Comparison of ENCODE assay signal across 9 cellular contexts in the genomic region with DNA sequence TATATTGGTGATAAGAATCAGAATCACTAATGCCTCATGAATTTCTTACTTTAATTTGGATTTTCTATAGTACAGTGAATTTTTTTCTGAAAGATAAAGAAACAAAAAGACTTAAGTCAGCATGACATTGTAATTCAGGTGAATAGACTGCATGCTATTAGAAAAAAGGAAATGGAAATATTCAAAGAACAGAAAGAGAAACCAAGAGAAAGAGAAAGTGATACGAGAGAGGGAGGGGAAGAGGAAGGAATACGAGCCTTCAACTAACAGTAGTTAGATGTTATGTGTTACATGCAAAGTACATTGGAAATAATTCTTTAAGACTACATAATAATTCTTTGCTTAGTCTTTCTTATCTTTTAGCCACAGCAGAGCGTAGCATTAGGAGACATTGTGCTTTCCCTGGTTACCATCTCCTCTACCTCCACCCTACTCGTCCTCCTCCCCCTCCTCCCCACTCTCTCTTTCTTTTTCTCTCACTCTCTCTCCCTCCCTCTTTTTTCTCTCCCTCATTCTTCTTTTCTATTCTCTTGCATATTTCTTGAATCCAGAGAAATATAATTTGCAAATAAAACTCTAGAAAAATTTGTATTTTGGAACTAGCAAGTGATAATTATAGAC. TPM values are rescaled to one million over a fixed set of nuclear protein-coding genes. Genes with fewer than 3 reads are reported as not detected.
DNase-seq lines count a peak whose midpoint lies in the region; ATAC-seq and TF ChIP-seq lines count a peak whose summit lies in the region.
"Had no signal": no experiment of that assay in that cellular context is flagged by ENCODE, and none has a peak within 500 bp of the region (broad histone marks: within the 10 kb centered on the region; RNA-seq: fewer than 3 reads in every experiment).

No MANE protein-coding gene starts in this region.

- H3K4me1 ChIP-seq in SJSA1 (replicated peaks) (no peaks in the 10 kb centered on the region), gastrocnemius medialis (no peaks in the 10 kb centered on the region)

- H3K27ac ChIP-seq in SJSA1: peak overlapping the region; percentile 55
- H3K27ac ChIP-seq in gastrocnemius medialis: no peak overlapping the region

- 55 to 58% methylated on average over 4 of the region's 4 CpGs for WGBS in lower leg skin, 2 donors

- in situ Hi-C loops in gastrocnemius medialis (cut with MboI; ENCODE audit: low sequenced_read_pairs in 4 of 4): no loop called here

- intact Hi-C loops in gastrocnemius medialis (cut with DNase I; ENCODE audit: low total_unique reads) (no loop called here), lower leg skin (cut with DNase I; ENCODE audit: low total_unique reads) (no loop called here)

- H3K27ac Mint-ChIP-seq in activated CD4-positive, alpha-beta T cell treated with anti-CD3 and anti-CD28 coated beads, Interleukin-2, amount 10 ng/mL, durations not matched to agents 7 days and 5 days: peak overlapping the region; percentile 83

- DNase-seq in activated CD4-positive, alpha-beta T cell treated with anti-CD3 and anti-CD28 coated beads, Interleukin-2, amount 10 ng/mL, durations not matched to agents 7 days and 5 days: no peak
- no peak for DNase-seq in activated CD4-positive, alpha-beta T cell treated with anti-CD3 and anti-CD28 coated beads, Interleukin-2, amount 50 U/mL, for 1 hour
- peak in 1 of 2 experiments; percentile 56 for DNase-seq in SJSA1 (ENCODE audit: low read depth in 1 of 2, low spot score in 2 of 2)
- DNase-seq in gastrocnemius medialis: no peak
- no peak for DNase-seq in DMS 273 treated with DMSO at 0.1 percent for 48 hours (lab: John Stamatoyannopoulos, UW)
- DNase-seq in activated gamma-delta T cell (lab: John Stamatoyannopoulos, UW): no peak
- no peak for DNase-seq in lower leg skin (ENCODE audit: low spot score in 2 of 2)

- H3K4me3 Mint-ChIP-seq in activated CD4-positive, alpha-beta T cell treated with anti-CD3 and anti-CD28 coated beads, Interleukin-2, amount 10 ng/mL, durations not matched to agents 7 days and 5 days: peak overlapping the region; percentile 69

- H3K4me1 Mint-ChIP-seq in activated CD4-positive, alpha-beta T cell treated with anti-CD3 and anti-CD28 coated beads, Interleukin-2, amount 10 ng/mL, durations not matched to agents 7 days and 5 days: peaks cover 10% of the 10 kb centered on the region

- H3K36me3 ChIP-seq in SJSA1: no peaks in the 10 kb centered on the region
- no peaks in the 10 kb centered on the region for H3K36me3 ChIP-seq in gastrocnemius medialis

- H3K9me3 ChIP-seq in SJSA1 (replicated peaks) (peaks cover 3% of the 10 kb centered on the region; the same call in 1 of the 2 replicates), gastrocnemius medialis (no peaks in the 10 kb centered on the region)

- POLR2A ChIA-PET in activated CD4-positive, alpha-beta T cell treated with anti-CD3 and anti-CD28 coated beads, Interleukin-2, amount 10 ng/mL, durations not matched to agents 7 days and 5 days (lab: Charles Lee): no interaction called here

- H3K36me3 Mint-ChIP-seq in activated CD4-positive, alpha-beta T cell treated with anti-CD3 and anti-CD28 coated beads, Interleukin-2, amount 10 ng/mL, durations not matched to agents 7 days and 5 days (ENCODE audit: low read depth): no peaks in the 10 kb centered on the region

- ATAC-seq in HG02798 (IDR thresholded peaks at IDR 0.05; ENCODE audit: poor library complexity, unreplicated experiment) (peak; percentile 96), gastrocnemius medialis (no peak)

- TF ChIP-seq POLR2A in gastrocnemius medialis (IDR thresholded peaks at IDR 0.05): no peak
- no peak for TF ChIP-seq POLR2A in lower leg skin (IDR thresholded peaks at IDR 0.05)

- H3K27me3 Mint-ChIP-seq in activated CD4-positive, alpha-beta T cell treated with anti-CD3 and anti-CD28 coated beads, Interleukin-2, amount 10 ng/mL, durations not matched to agents 7 days and 5 days: peaks cover 6% of the 10 kb centered on the region

- TF ChIP-seq CTCF in gastrocnemius medialis (IDR thresholded peaks at IDR 0.05 in 4 of 5, conservative IDR thresholded peaks at IDR 0.05 in 1 of 5) (no peak), lower leg skin (IDR thresholded peaks at IDR 0.05) (no peak)

- CTCF ChIA-PET in activated CD4-positive, alpha-beta T cell treated with anti-CD3 and anti-CD28 coated beads, Interleukin-2, amount 10 ng/mL, durations not matched to agents 7 days and 5 days (lab: Charles Lee): interaction anchor here (0.7 kb wide), 1 partner anchor 326 kb away, joined by 3 read pairs; no protein-coding TSS in a partner anchor

- H3K4me3 ChIP-seq in SJSA1 (peak overlapping the region; percentile 40), gastrocnemius medialis (peak overlapping the region in 3 of 4 donors; percentile 14 to 25 (median 24)), lower leg skin (ENCODE audit: low read depth, poor library complexity, severe bottlenecking) (no peak overlapping the region)
- H3K4me3 ChIP-seq: lung had no signal

- H3K9me3 Mint-ChIP-seq in activated CD4-positive, alpha-beta T cell treated with anti-CD3 and anti-CD28 coated beads, Interleukin-2, amount 10 ng/mL, durations not matched to agents 7 days and 5 days: peaks cover 14% of the 10 kb centered on the region

- H3K27me3 ChIP-seq in SJSA1 (replicated peaks) (no peaks in the 10 kb centered on the region), gastrocnemius medialis (no peaks in the 10 kb centered on the region)

RNA-seq across cellular contexts. Expression of gene ADGRL4, which starts 46.4 kb away (rescaled TPM):
- not detected for total RNA-seq in activated CD4-positive, alpha-beta T cell treated with anti-CD3 and anti-CD28 coated beads, Interleukin-2, amount 10 ng/mL, durations not matched to agents 7 days and 5 days
- total RNA-seq in SJSA1 (2014; rRNA removed; shearing (Covaris generic)): not detected in 2 replicates
- total RNA-seq in gastrocnemius medialis: 10 to 100 TPM; 13.4 to 31.9 (median 14.0) TPM
- 10 to 100 TPM in 2 of 4 donors, 1 to 10 TPM in 2; 6.7 to 16.6 (median 9.7) TPM for total RNA-seq in lower leg skin
